21 cellular contexts compared by ENCODE assay signal in genomic region chr5:80956272-80956671, GRCh38. TPM values are rescaled to one million over a fixed set of nuclear protein-coding genes. Genes with fewer than 3 reads are reported as not detected.
DNase-seq lines count a peak whose midpoint lies in the region; ATAC-seq, FAIRE-seq and TF ChIP-seq lines count a peak whose summit lies in the region.
"Had no signal": no experiment of that assay in that cellular context is flagged by ENCODE, and none has a peak within 500 bp of the region (broad histone marks: within the 10 kb centered on the region; RNA-seq: fewer than 3 reads in every experiment).

No MANE protein-coding gene starts in this region.

- WGBS in A549 (ENCODE audit: missing lambda C conversion rate) = 60% methylated on average over 7 of the region's 7 CpGs

- intact Hi-C loops in ascending aorta (cut with DNase I) = no loop called here

- H3K4me3 Mint-ChIP-seq in activated CD4-positive, alpha-beta T cell treated with anti-CD3 and anti-CD28 coated beads, Interleukin-2, amount 10 ng/mL, durations not matched to agents 7 days and 5 days = no peak overlapping the region
- H3K4me3 Mint-ChIP-seq in T-helper 2 cell treated with Interferon-gamma antibody and Interleukin-4, amounts not matched to agents 5 μg/mL and 100 μg/mL, for 36 hours = no peak overlapping the region
- H3K4me3 Mint-ChIP-seq: CD8-positive, alpha-beta memory T cell had no signal

- DNase-seq in A549 (ENCODE audit: low read depth in 1 of 2, low spot score in 1 of 2) = no peak
- DNase-seq in ascending aorta (ENCODE audit: low spot score in 2 of 2) = no peak
- no peak for DNase-seq in fibroblast of villous mesenchyme (ENCODE audit: low read depth)
- DNase-seq in activated CD4-positive, alpha-beta T cell treated with anti-CD3 and anti-CD28 coated beads, Interleukin-2, amount 10 ng/mL, durations not matched to agents 7 days and 5 days = no peak
- DNase-seq in EL = no peak
- DNase-seq in erythroblast (lab: John Stamatoyannopoulos, UW) = no peak
- DNase-seq in T-helper 2 cell treated with Interferon-gamma antibody and Interleukin-4, amounts not matched to agents 5 μg/mL and 100 μg/mL, for 36 hours (ENCODE audit: low spot score) = no peak
- DNase-seq: 8988T; CD8-positive, alpha-beta memory T cell; GF-D8; GM23248; MV-4-11; NCI-H2171; NCI-H446; OCI-M1 had no signal

- no peak for ATAC-seq in A549

- no peak for TF ChIP-seq EP300 in A549 (IDR thresholded peaks at IDR 0.05)

- TF ChIP-seq CTCF in A549 (IDR thresholded peaks at IDR 0.05) (no peak), ascending aorta (IDR thresholded peaks at IDR 0.05) (no peak), fibroblast of villous mesenchyme (IDR thresholded peaks at IDR 0.05; ENCODE audit: insufficient read depth, low read depth, low read length) (no peak)

- no peak for FAIRE-seq in A549 (lab: Jason Lieb, UNC)
- FAIRE-seq: D721Med, GM12891, GM18507 had no signal

- peak overlapping the region; percentile 41 for H3K9ac ChIP-seq in HUES6 (ENCODE audit: low read length)
- H3K9ac ChIP-seq: BLaER1 treated with 17β-estradiol and CSF1 and Interleukin-3, amounts not matched to agents 10 nM and 100 nM; GM23248 had no signal

- no peak overlapping the region for H3K27ac ChIP-seq in A549
- peak overlapping the region; percentile 56 for H3K27ac ChIP-seq in HUES6 (ENCODE audit: low read depth, low read length)
- no peak overlapping the region for H3K27ac ChIP-seq in ascending aorta
- H3K27ac ChIP-seq: BLaER1 treated with 17β-estradiol and CSF1 and Interleukin-3, amounts not matched to agents 10 nM and 100 nM; GM23248; SJCRH30 had no signal

- H3K4me1 ChIP-seq in A549 (no peaks in the 10 kb centered on the region), HUES6 (ENCODE audit: control insufficient read depth, insufficient read depth, low read length) (peaks cover 46% of the 10 kb centered on the region), ascending aorta (no peaks in the 10 kb centered on the region)

- H3K4me3 ChIP-seq in A549 (0 out of 3 replicates have a peak overlapping the region, but pooled peaks have one; percentile 8), HUES6 (ENCODE audit: low read depth, low read length) (no peak overlapping the region), ascending aorta (peak overlapping the region; percentile 18 to 46), fibroblast of villous mesenchyme (ENCODE audit: low read depth, low read length) (peak overlapping the region; percentile 35)
- H3K4me3 ChIP-seq: BLaER1 treated with 17β-estradiol and CSF1 and Interleukin-3, amounts not matched to agents 10 nM and 100 nM; GM23248; SJCRH30 had no signal

- peaks cover 4% of the 10 kb centered on the region for H3K9me3 Mint-ChIP-seq in activated CD4-positive, alpha-beta T cell treated with anti-CD3 and anti-CD28 coated beads, Interleukin-2, amount 10 ng/mL, durations not matched to agents 7 days and 5 days
- H3K9me3 Mint-ChIP-seq in T-helper 2 cell treated with Interferon-gamma antibody and Interleukin-4, amounts not matched to agents 5 μg/mL and 100 μg/mL, for 36 hours = no peaks in the 10 kb centered on the region

- H3K9me3 ChIP-seq in A549 (no peaks in the 10 kb centered on the region), HUES6 (ENCODE audit: control insufficient read depth, insufficient read depth, low read depth, low read length) (no peaks in the 10 kb centered on the region), ascending aorta (no peaks in the 10 kb centered on the region)
- H3K9me3 ChIP-seq: SJCRH30 had no signal

- H3K4me2 ChIP-seq in A549 = peak overlapping the region; percentile 51
- H3K4me2 ChIP-seq: BLaER1 treated with 17β-estradiol and CSF1 and Interleukin-3, amounts not matched to agents 10 nM and 100 nM had no signal

- peaks cover 4% of the 10 kb centered on the region for H3K36me3 Mint-ChIP-seq in activated CD4-positive, alpha-beta T cell treated with anti-CD3 and anti-CD28 coated beads, Interleukin-2, amount 10 ng/mL, durations not matched to agents 7 days and 5 days (ENCODE audit: low read depth)
- H3K36me3 Mint-ChIP-seq in T-helper 2 cell treated with Interferon-gamma antibody and Interleukin-4, amounts not matched to agents 5 μg/mL and 100 μg/mL, for 36 hours (ENCODE audit: low read depth) = no peaks in the 10 kb centered on the region

- no peak overlapping the region for H3K27ac Mint-ChIP-seq in activated CD4-positive, alpha-beta T cell treated with anti-CD3 and anti-CD28 coated beads, Interleukin-2, amount 10 ng/mL, durations not matched to agents 7 days and 5 days
- H3K27ac Mint-ChIP-seq in T-helper 2 cell treated with Interferon-gamma antibody and Interleukin-4, amounts not matched to agents 5 μg/mL and 100 μg/mL, for 36 hours = no peak overlapping the region
- H3K27ac Mint-ChIP-seq: CD8-positive, alpha-beta memory T cell had no signal

- H3K36me3 ChIP-seq in HUES6 (ENCODE audit: control insufficient read depth, insufficient read depth, low read length) (no peaks in the 10 kb centered on the region), ascending aorta (no peaks in the 10 kb centered on the region)
- H3K36me3 ChIP-seq: BLaER1 treated with 17β-estradiol and CSF1 and Interleukin-3, amounts not matched to agents 10 nM and 100 nM; SJCRH30 had no signal

- no peak for TF ChIP-seq RAD21 in A549 (conservative IDR thresholded peaks at IDR 0.05 in 1 of 2, IDR thresholded peaks at IDR 0.05 in 1 of 2)

- POLR2A ChIA-PET in A549 (lab: Yijun Ruan, JAX) = no interaction called here
- POLR2A ChIA-PET in activated CD4-positive, alpha-beta T cell treated with anti-CD3 and anti-CD28 coated beads, Interleukin-2, amount 10 ng/mL, durations not matched to agents 7 days and 5 days (lab: Charles Lee) = no interaction called here

- no peak for TF ChIP-seq POLR2A in A549 (IDR thresholded peaks at IDR 0.05; ENCODE audit: low read length)
- no peak for TF ChIP-seq POLR2A in erythroblast (IDR thresholded peaks at IDR 0.05; ENCODE audit: low read length)

- CTCF ChIA-PET in A549 (lab: Yijun Ruan, JAX) = interaction anchor here (0.8 to 1.3 kb wide), 2 partner anchors 151 to 152 kb away, joined by 3 to 4 read pairs; no protein-coding TSS in a partner anchor
- CTCF ChIA-PET in activated CD4-positive, alpha-beta T cell treated with anti-CD3 and anti-CD28 coated beads, Interleukin-2, amount 10 ng/mL, durations not matched to agents 7 days and 5 days (lab: Charles Lee) = interaction anchor here (1.2 to 1.4 kb wide), 2 partner anchors 15 to 152 kb away, joined by 3 to 4 read pairs; no protein-coding TSS in a partner anchor

- H3K27me3 ChIP-seq in HUES6 (ENCODE audit: control insufficient read depth, insufficient read depth, low read length) (peaks cover 32% of the 10 kb centered on the region), ascending aorta (no peaks in the 10 kb centered on the region)
- H3K27me3 ChIP-seq: BLaER1 treated with 17β-estradiol and CSF1 and Interleukin-3, amounts not matched to agents 10 nM and 100 nM; SJCRH30 had no signal

- H3K4me1 Mint-ChIP-seq in activated CD4-positive, alpha-beta T cell treated with anti-CD3 and anti-CD28 coated beads, Interleukin-2, amount 10 ng/mL, durations not matched to agents 7 days and 5 days = peaks cover 43% of the 10 kb centered on the region
- peaks cover 23% of the 10 kb centered on the region for H3K4me1 Mint-ChIP-seq in T-helper 2 cell treated with Interferon-gamma antibody and Interleukin-4, amounts not matched to agents 5 μg/mL and 100 μg/mL, for 36 hours (ENCODE audit: low read depth)

- H3K27me3 Mint-ChIP-seq in activated CD4-positive, alpha-beta T cell treated with anti-CD3 and anti-CD28 coated beads, Interleukin-2, amount 10 ng/mL, durations not matched to agents 7 days and 5 days = peaks cover 10% of the 10 kb centered on the region
- peaks cover 8% of the 10 kb centered on the region for H3K27me3 Mint-ChIP-seq in T-helper 2 cell treated with Interferon-gamma antibody and Interleukin-4, amounts not matched to agents 5 μg/mL and 100 μg/mL, for 36 hours (ENCODE audit: low read depth)

TF ChIP-seq in A549, 52 proteins besides CTCF, POLR2A, EP300 and RAD21 (continues in another document):
- no peak for TF ChIP-seq NPAS2 (CRISPR knock-in tag; IDR thresholded peaks at IDR 0.05; ENCODE audit: borderline replicate concordance)
- no peak for TF ChIP-seq FOSB (CRISPR knock-in tag; IDR thresholded peaks at IDR 0.05)
- TF ChIP-seq CHD2 (IDR thresholded peaks at IDR 0.05; ENCODE audit: low read length, partially characterized antibody) = no peak
- no peak for TF ChIP-seq CEBPB (IDR thresholded peaks at IDR 0.05)
- no peak for TF ChIP-seq HMGXB4 (CRISPR knock-in tag; IDR thresholded peaks at IDR 0.05; ENCODE audit: borderline replicate concordance)
- TF ChIP-seq KDM5A (IDR thresholded peaks at IDR 0.05) = no peak
- no peak for TF ChIP-seq PBX3 (IDR thresholded peaks at IDR 0.05)
- no peak for TF ChIP-seq EHMT2 (IDR thresholded peaks at IDR 0.05; ENCODE audit: low read depth)

RNA-seq across cellular contexts. Expression of gene RASGRF2, which starts 3.9 kb away (rescaled TPM):
- 2.1 TPM in 2 replicates for polyA plus RNA-seq in A549 (2011; rRNA removed)
- polyA plus RNA-seq in A549 (2012; cell fraction: cytosol; rRNA removed) = 0.27 and 0.29 TPM in 2 replicates
- polyA plus RNA-seq in A549 (2012; cell fraction: nucleus; rRNA removed) = 0.35 and 0.42 TPM in 2 replicates
- polyA plus RNA-seq in A549 (2017; fragmentation: RNase III; extraction: RNeasy Plus Mini Kit Qiagen cat#74134 plus additional on column Dnase treatment) = 1.4 to 2.2 TPM (median 1.8 TPM) in 3 replicates
- polyA minus RNA-seq in A549 (2011; rRNA and poly(A)+ RNA removed) = 2.9 and 3.1 TPM in 2 replicates
- 16.9 TPM for total RNA-seq in ascending aorta
- 3.9 and 9.0 TPM in 2 replicates for total RNA-seq in fibroblast of villous mesenchyme
- 1 to 10 TPM; 7.5 to 7.8 TPM for total RNA-seq in activated CD4-positive, alpha-beta T cell treated with anti-CD3 and anti-CD28 coated beads, Interleukin-2, amount 10 ng/mL, durations not matched to agents 7 days and 5 days
- total RNA-seq: GM23248 had no signal
